ENCODE assay signal across 1 cellular context in genomic region chr21:25897383-25897782, GRCh38.
TF ChIP-seq lines count a peak whose summit lies in the region.

No MANE protein-coding gene starts in this region.

TF ChIP-seq in WTC11, 78 proteins besides CTCF, POLR2A, EP300 and RAD21 (continued from another document):
- TF ChIP-seq ESRRA (CRISPR knock-in tag; IDR thresholded peaks at IDR 0.05; ENCODE audit: borderline replicate concordance) (no peak), TP53 (CRISPR knock-in tag; IDR thresholded peaks at IDR 0.05) (no peak), PRRX2 (CRISPR knock-in tag; IDR thresholded peaks at IDR 0.05) (no peak), CREB1 (CRISPR knock-in tag; IDR thresholded peaks at IDR 0.05) (no peak), SOX15 (CRISPR knock-in tag; IDR thresholded peaks at IDR 0.05) (no peak)
